1 cellular context compared by ENCODE assay signal in genomic region chr9:99867536-99867935, GRCh38.
TF ChIP-seq lines count a peak whose summit lies in the region.

No MANE protein-coding gene starts in this region.

TF ChIP-seq in GM12878, 131 proteins besides CTCF, POLR2A, EP300 and RAD21 (continued from another document):
- TF ChIP-seq USF2 (IDR thresholded peaks at IDR 0.05; ENCODE audit: borderline replicate concordance, low read depth, low read length) (no peak), FOXM1 (IDR thresholded peaks at IDR 0.05; ENCODE audit: low read depth, low read length) (no peak), MTA2 (IDR thresholded peaks at IDR 0.05; ENCODE audit: low read depth) (no peak), STAT1 (conservative IDR thresholded peaks at IDR 0.05) (no peak), BHLHE40 (IDR thresholded peaks at IDR 0.05; ENCODE audit: borderline replicate concordance in 1 of 2, low read depth in 2 of 2, low read length in 1 of 2) (no peak), ZNF687 (IDR thresholded peaks at IDR 0.05) (no peak), ESRRA (IDR thresholded peaks at IDR 0.05; ENCODE audit: low read length) (no peak)
TF ChIP-seq in GM12878: peak in this region for 0.
